ENCODE assay signal across 14 cellular contexts in genomic region chr22:38422615-38423511, GRCh38. TPM values are rescaled to one million over a fixed set of nuclear protein-coding genes. Genes with fewer than 3 reads are reported as not detected.
A peak's percentile ranks its signal among the peaks of the same experiment; 100 is the strongest.
DNase-seq lines count a peak whose midpoint lies in the region; ATAC-seq and TF ChIP-seq lines count a peak whose summit lies in the region.
"Had no signal": no experiment of that assay in that cellular context is flagged by ENCODE, and none has a peak within 500 bp of the region (broad histone marks: within the 10 kb centered on the region; RNA-seq: fewer than 3 reads in every experiment).

No MANE protein-coding gene starts in this region.

- DNase-seq in NCI-H226 (peak; percentile 1), left ventricle myocardium superior (no peak), occipital lobe (lab: John Stamatoyannopoulos, UW) (peak; percentile 34), GM10266 (ENCODE audit: extremely low spot score) (no peak), NCI-H1436 (lab: John Stamatoyannopoulos, UW) (no peak)
- DNase-seq in activated T-cell treated with anti-CD3 and anti-CD28 coated beads, Interleukin-2, amount 50 U/mL, for 72 hours, result no peak
- DNase-seq: adrenal gland, NCI-H1694 treated with DMSO at 0.1 percent for 48 hours, psoas muscle had no signal

- peaks cover 0 to 8% of the 10 kb centered on the region in 2 experiments; a peak in 1 of 3 replicates for H3K36me3 ChIP-seq in HEK293 (ENCODE audit: control insufficient read depth in 2 of 2, insufficient read depth in 1 of 2, low read length in 2 of 2)
- H3K36me3 ChIP-seq: adrenal gland had no signal

- POLR2A ChIA-PET in HEK293 (lab: Yijun Ruan, JAX), result interaction anchor here (0.7 kb wide), 1 partner anchor 95 kb away, joined by 3 read pairs; no protein-coding TSS in a partner anchor

- no peak overlapping the region for H3K4me3 Mint-ChIP-seq in activated T-cell treated with anti-CD3 and anti-CD28 coated beads, Interleukin-2, amount 50 U/mL, for 72 hours

- no peak overlapping the region for H3K27ac ChIP-seq in HEK293 (ENCODE audit: extremely low read depth, low read depth, low read length)
- H3K27ac ChIP-seq: adrenal gland, psoas muscle had no signal

- no peaks in the 10 kb centered on the region for H3K4me1 Mint-ChIP-seq in activated T-cell treated with anti-CD3 and anti-CD28 coated beads, Interleukin-2, amount 50 U/mL, for 72 hours (ENCODE audit: low read depth)

- intact Hi-C loops in left ventricle myocardium superior (cut with micrococcal nuclease), result no loop called here

- H3K4me3 ChIP-seq in HEK293 (ENCODE audit: low read depth, low read length), result no peak overlapping the region
- H3K4me3 ChIP-seq: adrenal gland, psoas muscle had no signal

- no peaks in the 10 kb centered on the region for H3K36me3 Mint-ChIP-seq in activated T-cell treated with anti-CD3 and anti-CD28 coated beads, Interleukin-2, amount 50 U/mL, for 72 hours (ENCODE audit: insufficient read depth in 2 of 2)

- no peak overlapping the region for H3K27ac Mint-ChIP-seq in activated T-cell treated with anti-CD3 and anti-CD28 coated beads, Interleukin-2, amount 50 U/mL, for 72 hours

- no peaks in the 10 kb centered on the region for H3K27me3 Mint-ChIP-seq in activated T-cell treated with anti-CD3 and anti-CD28 coated beads, Interleukin-2, amount 50 U/mL, for 72 hours (ENCODE audit: low read depth)

- H3K9me3 Mint-ChIP-seq in activated T-cell treated with anti-CD3 and anti-CD28 coated beads, Interleukin-2, amount 50 U/mL, for 72 hours, result no peaks in the 10 kb centered on the region

- TF ChIP-seq CTCF in HEK293 (tag by site-specific recombination; IDR thresholded peaks at IDR 0.05), result no peak
- TF ChIP-seq CTCF in GM10266 (IDR thresholded peaks at IDR 0.05; ENCODE audit: control insufficient read depth, insufficient read depth, low read depth, missing control alignments), result no peak

- H3K4me1 ChIP-seq in HEK293 (ENCODE audit: control insufficient read depth, insufficient read depth, low read length), result no peaks in the 10 kb centered on the region
- H3K4me1 ChIP-seq: adrenal gland, psoas muscle had no signal

- H3K9me3 ChIP-seq in HEK293 (ENCODE audit: control insufficient read depth, insufficient read depth, low read depth, low read length), result no peaks in the 10 kb centered on the region
- H3K9me3 ChIP-seq: adrenal gland, psoas muscle had no signal

- CTCF ChIA-PET in HEK293 (lab: Yijun Ruan, JAX), result interaction anchor here (0.6 to 1.2 kb wide), 3 partner anchors 9 to 716 kb away, joined by 3 to 6 read pairs (median 3); no protein-coding TSS in a partner anchor

- ATAC-seq in left ventricle myocardium superior (peak; percentile 7), HG03025 (IDR thresholded peaks at IDR 0.05; ENCODE audit: low FRiP score, unreplicated experiment) (no peak)
- no peak for ATAC-seq in activated T-cell treated with anti-CD3 and anti-CD28 coated beads, Interleukin-2, amount 50 U/mL, for 72 hours (replicated peaks in 1 of 2)
- ATAC-seq: psoas muscle had no signal

TF ChIP-seq in HEK293, 187 proteins besides CTCF, POLR2A, EP300 and RAD21 (continues in another document):
- TF ChIP-seq ZNF704 (tag by site-specific recombination; IDR thresholded peaks at IDR 0.05), result no peak
- TF ChIP-seq ZNF48 (tag by site-specific recombination; IDR thresholded peaks at IDR 0.05), result no peak
- no peak for TF ChIP-seq ZNF155 (tag by site-specific recombination; IDR thresholded peaks at IDR 0.05)
- no peak for TF ChIP-seq ZNF404 (tag by site-specific recombination; IDR thresholded peaks at IDR 0.05)
- TF ChIP-seq ZNF354C (tag by site-specific recombination; IDR thresholded peaks at IDR 0.05; ENCODE audit: borderline replicate concordance, low read depth), result no peak
- TF ChIP-seq ZNF302 (tag by site-specific recombination; IDR thresholded peaks at IDR 0.05; ENCODE audit: low read depth), result no peak
- no peak for TF ChIP-seq ZNF518A (tag by site-specific recombination; conservative IDR thresholded peaks at IDR 0.05; ENCODE audit: low read depth)
- TF ChIP-seq ZSCAN23 (tag by site-specific recombination; IDR thresholded peaks at IDR 0.05), result no peak
- TF ChIP-seq ZNF692 (tag by site-specific recombination; IDR thresholded peaks at IDR 0.05), result no peak
- TF ChIP-seq ZNF2 (tag by site-specific recombination; IDR thresholded peaks at IDR 0.05), result no peak
- TF ChIP-seq ZBTB26 (tag by site-specific recombination; optimal IDR thresholded peaks at IDR 0.05), result no peak
- TF ChIP-seq ZNF341 (tag by site-specific recombination; IDR thresholded peaks at IDR 0.05; ENCODE audit: low read depth), result no peak
- TF ChIP-seq ZSCAN5A (tag by site-specific recombination; IDR thresholded peaks at IDR 0.05), result no peak

RNA-seq across cellular contexts. Expression of gene KCNJ4, which starts 32.1 kb away (rescaled TPM):
- total RNA-seq in left ventricle myocardium superior, result 20.5 TPM
- total RNA-seq in occipital lobe, result 9.7 TPM
- total RNA-seq in activated T-cell treated with anti-CD3 and anti-CD28 coated beads, Interleukin-2, amount 50 U/mL, for 72 hours, result not detected
- total RNA-seq: dermis microvascular lymphatic vessel endothelial cell, lung microvascular endothelial cell, psoas muscle, subcutaneous adipose tissue had no signal

RNA-seq across cellular contexts. Expression of gene KDELR3, which starts 45.0 kb away (rescaled TPM):
- total RNA-seq in left ventricle myocardium superior (4.2 TPM), occipital lobe (0.94 TPM)
- under 1 TPM; 0.31 to 0.37 TPM for total RNA-seq in activated T-cell treated with anti-CD3 and anti-CD28 coated beads, Interleukin-2, amount 50 U/mL, for 72 hours

Comparison
In these comparisons a context has a peak if more than half of its experiments do, and no peak if none do; other contexts are left out.
1. DNase-seq: peak in NCI-H226 (single experiment) and occipital lobe (single experiment); none in left ventricle myocardium superior (single experiment), GM10266 (single experiment), NCI-H1436 (single experiment) and activated T-cell treated with anti-CD3 and anti-CD28 coated beads, Interleukin-2, amount 50 U/mL, for 72 hours (0 of 2).
2. RNA of gene KCNJ4, which starts 32.1 kb away (total RNA-seq): 20.5 TPM in left ventricle myocardium superior (single experiment) and 9.7 TPM in occipital lobe (single experiment); not detected in activated T-cell treated with anti-CD3 and anti-CD28 coated beads, Interleukin-2, amount 50 U/mL, for 72 hours; every median in the first group is over 10 times any median in the second.